13 cellular contexts compared by ENCODE assay signal in the genomic region with DNA sequence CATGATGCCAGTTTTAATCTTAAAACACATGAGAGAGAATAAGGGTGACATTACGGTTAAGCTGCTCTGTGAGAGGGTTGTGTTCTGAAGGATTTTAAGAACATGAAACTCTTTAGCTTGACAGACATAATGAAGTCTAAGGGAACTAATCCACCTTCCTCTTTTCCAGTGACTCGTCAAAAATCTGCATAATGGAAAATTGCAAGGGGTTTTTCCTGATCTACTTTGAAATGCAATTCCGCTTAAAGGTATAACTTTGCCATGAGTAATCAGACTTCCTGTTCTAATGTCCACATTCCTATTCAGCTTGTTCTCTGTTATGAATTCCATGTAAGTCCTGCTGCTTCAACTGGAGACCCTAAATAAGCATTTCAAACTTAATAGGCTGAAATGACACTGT. TPM values are rescaled to one million over a fixed set of nuclear protein-coding genes. Genes with fewer than 3 reads are reported as not detected.
A peak's percentile ranks its signal among the peaks of the same experiment; 100 is the strongest.
DNase-seq lines count a peak whose midpoint lies in the region; ATAC-seq lines count a peak whose summit lies in the region.
"Had no signal": no experiment of that assay in that cellular context is flagged by ENCODE, and none has a peak within 500 bp of the region (broad histone marks: within the 10 kb centered on the region; RNA-seq: fewer than 3 reads in every experiment).

A gene (plus strand): TSS at position 171 of the 400 bp plus-strand sequence. CDS start 15,611 bp downstream, outside the sequence.

- H3K4me3 ChIP-seq in ACC112 (ENCODE audit: low read depth, low read length) (peak within 1 kb of the TSS; percentile 12; the same call in 1 of the 2 replicates), Karpas-422 (ENCODE audit: low read length) (no peak within 1 kb of the TSS)
- H3K4me3 ChIP-seq: Peyer's patch, transverse colon had no signal

- H3K27ac ChIP-seq in ACC112 (ENCODE audit: low read depth, low read length) (peak within 1 kb of the TSS; percentile 74), Karpas-422 (ENCODE audit: low read length) (no peak within 1 kb of the TSS)
- H3K27ac ChIP-seq: Peyer's patch, transverse colon had no signal

- H3K79me2 ChIP-seq in ACC112 (ENCODE audit: control insufficient read depth, insufficient read depth, low read length, unreplicated experiment) (no peaks in the 10 kb centered on the region), Karpas-422 (ENCODE audit: low read length) (no peaks in the 10 kb centered on the region)

- H4K20me1 ChIP-seq in Karpas-422 (ENCODE audit: insufficient read depth, low read depth, low read length), result no peaks in the 10 kb centered on the region

- H2AFZ ChIP-seq in ACC112 (ENCODE audit: low read length, unreplicated experiment) (peak within 1 kb of the TSS; percentile 83), Karpas-422 (ENCODE audit: low read length) (no peak within 1 kb of the TSS)

- no peaks in the 10 kb centered on the region for H3K9me2 ChIP-seq in Karpas-422 (replicated peaks; ENCODE audit: insufficient read depth, low read length)

- H3K4me1 ChIP-seq in ACC112 (ENCODE audit: control insufficient read depth, insufficient read depth, low read length, unreplicated experiment) (peaks cover 28% of the 10 kb centered on the region), Karpas-422 (ENCODE audit: low read length) (no peaks in the 10 kb centered on the region)
- H3K4me1 ChIP-seq: Peyer's patch, transverse colon had no signal

- H3K9ac ChIP-seq in Karpas-422 (ENCODE audit: low read length), result no peak within 1 kb of the TSS

- DNase-seq in Karpas-422 (peak; percentile 32), amniotic epithelial cell (ENCODE audit: low read depth) (peak; percentile 57), kidney tubule cell (ENCODE audit: low spot score) (peak; percentile 93), globus pallidus (ENCODE audit: low spot score) (no peak)
- DNase-seq: effector CD8-positive, alpha-beta T cell; left ventricle myocardium superior; Peyer's patch; transverse colon had no signal

- H3K9me3 ChIP-seq in Karpas-422 (ENCODE audit: low read length), result no peaks in the 10 kb centered on the region
- H3K9me3 ChIP-seq: Peyer's patch, transverse colon had no signal

- ATAC-seq in HG03469 (IDR thresholded peaks at IDR 0.05; ENCODE audit: unreplicated experiment), result no peak
- no peak for ATAC-seq in HG02623 (IDR thresholded peaks at IDR 0.05; ENCODE audit: unreplicated experiment)
- ATAC-seq in GM18907 (IDR thresholded peaks at IDR 0.05; ENCODE audit: unreplicated experiment), result no peak
- ATAC-seq: left ventricle myocardium superior had no signal

- no peaks in the 10 kb centered on the region for H3K36me3 ChIP-seq in ACC112 (ENCODE audit: insufficient read depth, low read length)
- no peaks in the 10 kb centered on the region for H3K36me3 ChIP-seq in Karpas-422 (ENCODE audit: insufficient read depth, low read length)
- H3K36me3 ChIP-seq: Peyer's patch, transverse colon had no signal

- H3K27me3 ChIP-seq in ACC112 (ENCODE audit: insufficient read depth, low read length), result no peaks in the 10 kb centered on the region
- no peaks in the 10 kb centered on the region for H3K27me3 ChIP-seq in Karpas-422 (ENCODE audit: low read length)
- H3K27me3 ChIP-seq: Peyer's patch had no signal

- no peak within 1 kb of the TSS for H3K4me2 ChIP-seq in Karpas-422 (ENCODE audit: low read depth, low read length, poor library complexity, severe bottlenecking)

RNA-seq across cellular contexts. Expression of the gene that starts here (rescaled TPM):
- 0.04 TPM in 1 of 2 replicates, not detected in the other for total RNA-seq in Karpas-422 (2014; rRNA removed; shearing (Covaris generic); ENCODE audit: low replicate concordance)
- total RNA-seq: B cell, left ventricle myocardium superior, Peyer's patch, transverse colon had no signal

Comparison
In these comparisons a context has a peak if more than half of its experiments do, and no peak if none do; other contexts are left out.
1. Peak in DNase-seq in Karpas-422; RNA of the gene not detected or under 1 TPM.